ENCODE assay signal across 1 cellular context in the genomic region with DNA sequence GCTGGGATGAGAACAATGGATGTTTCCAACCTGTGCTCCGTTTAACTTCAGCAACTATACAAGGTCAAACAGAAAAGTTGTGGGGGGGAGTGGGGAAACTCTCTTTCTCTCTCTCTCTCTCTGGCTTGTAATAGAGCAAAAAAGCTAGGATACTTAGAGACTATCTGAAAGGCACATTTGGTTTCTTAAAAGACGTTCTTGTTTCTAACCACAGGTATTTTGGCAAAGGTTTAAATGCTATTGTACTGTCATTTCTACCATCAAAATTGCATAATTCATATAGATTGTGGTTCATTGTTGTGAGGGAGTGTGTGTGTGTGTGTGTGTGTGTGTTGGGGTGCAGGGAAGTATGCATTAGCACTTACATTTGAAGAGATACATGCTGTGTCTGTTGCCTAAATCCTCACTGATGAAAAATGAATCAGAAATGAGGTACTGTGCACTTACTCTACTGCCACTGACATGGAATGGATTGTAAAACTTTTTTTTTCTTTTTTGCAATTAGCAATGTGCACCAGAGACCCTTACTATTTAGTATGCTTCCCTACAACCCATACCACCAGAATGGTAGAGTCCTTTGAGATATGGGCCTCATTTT.
TF ChIP-seq lines count a peak whose summit lies in the region.

No MANE protein-coding gene starts in this region.

TF ChIP-seq in WTC11, 78 proteins besides CTCF, POLR2A, EP300 and RAD21:
- TF ChIP-seq SOX15 (CRISPR knock-in tag; IDR thresholded peaks at IDR 0.05) = no peak
- no peak for TF ChIP-seq MXD4 (CRISPR knock-in tag; IDR thresholded peaks at IDR 0.05; ENCODE audit: borderline replicate concordance)
- TF ChIP-seq, protein P1, sequence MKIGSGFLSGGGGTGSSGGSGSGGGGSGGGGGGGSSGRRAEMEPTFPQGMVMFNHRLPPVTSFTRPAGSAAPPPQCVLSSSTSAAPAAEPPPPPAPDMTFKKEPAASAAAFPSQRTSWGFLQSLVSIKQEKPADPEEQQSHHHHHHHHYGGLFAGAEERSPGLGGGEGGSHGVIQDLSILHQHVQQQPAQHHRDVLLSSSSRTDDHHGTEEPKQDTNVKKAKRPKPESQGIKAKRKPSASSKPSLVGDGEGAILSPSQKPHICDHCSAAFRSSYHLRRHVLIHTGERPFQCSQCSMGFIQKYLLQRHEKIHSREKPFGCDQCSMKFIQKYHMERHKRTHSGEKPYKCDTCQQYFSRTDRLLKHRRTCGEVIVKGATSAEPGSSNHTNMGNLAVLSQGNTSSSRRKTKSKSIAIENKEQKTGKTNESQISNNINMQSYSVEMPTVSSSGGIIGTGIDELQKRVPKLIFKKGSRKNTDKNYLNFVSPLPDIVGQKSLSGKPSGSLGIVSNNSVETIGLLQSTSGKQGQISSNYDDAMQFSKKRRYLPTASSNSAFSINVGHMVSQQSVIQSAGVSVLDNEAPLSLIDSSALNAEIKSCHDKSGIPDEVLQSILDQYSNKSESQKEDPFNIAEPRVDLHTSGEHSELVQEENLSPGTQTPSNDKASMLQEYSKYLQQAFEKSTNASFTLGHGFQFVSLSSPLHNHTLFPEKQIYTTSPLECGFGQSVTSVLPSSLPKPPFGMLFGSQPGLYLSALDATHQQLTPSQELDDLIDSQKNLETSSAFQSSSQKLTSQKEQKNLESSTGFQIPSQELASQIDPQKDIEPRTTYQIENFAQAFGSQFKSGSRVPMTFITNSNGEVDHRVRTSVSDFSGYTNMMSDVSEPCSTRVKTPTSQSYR (CRISPR knock-in tag; IDR thresholded peaks at IDR 0.05) = no peak
- TF ChIP-seq, protein P2, sequence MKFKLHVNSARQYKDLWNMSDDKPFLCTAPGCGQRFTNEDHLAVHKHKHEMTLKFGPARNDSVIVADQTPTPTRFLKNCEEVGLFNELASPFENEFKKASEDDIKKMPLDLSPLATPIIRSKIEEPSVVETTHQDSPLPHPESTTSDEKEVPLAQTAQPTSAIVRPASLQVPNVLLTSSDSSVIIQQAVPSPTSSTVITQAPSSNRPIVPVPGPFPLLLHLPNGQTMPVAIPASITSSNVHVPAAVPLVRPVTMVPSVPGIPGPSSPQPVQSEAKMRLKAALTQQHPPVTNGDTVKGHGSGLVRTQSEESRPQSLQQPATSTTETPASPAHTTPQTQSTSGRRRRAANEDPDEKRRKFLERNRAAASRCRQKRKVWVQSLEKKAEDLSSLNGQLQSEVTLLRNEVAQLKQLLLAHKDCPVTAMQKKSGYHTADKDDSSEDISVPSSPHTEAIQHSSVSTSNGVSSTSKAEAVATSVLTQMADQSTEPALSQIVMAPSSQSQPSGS (CRISPR knock-in tag; IDR thresholded peaks at IDR 0.05; ENCODE audit: borderline replicate concordance, low read depth) = no peak
- TF ChIP-seq, protein P3, sequence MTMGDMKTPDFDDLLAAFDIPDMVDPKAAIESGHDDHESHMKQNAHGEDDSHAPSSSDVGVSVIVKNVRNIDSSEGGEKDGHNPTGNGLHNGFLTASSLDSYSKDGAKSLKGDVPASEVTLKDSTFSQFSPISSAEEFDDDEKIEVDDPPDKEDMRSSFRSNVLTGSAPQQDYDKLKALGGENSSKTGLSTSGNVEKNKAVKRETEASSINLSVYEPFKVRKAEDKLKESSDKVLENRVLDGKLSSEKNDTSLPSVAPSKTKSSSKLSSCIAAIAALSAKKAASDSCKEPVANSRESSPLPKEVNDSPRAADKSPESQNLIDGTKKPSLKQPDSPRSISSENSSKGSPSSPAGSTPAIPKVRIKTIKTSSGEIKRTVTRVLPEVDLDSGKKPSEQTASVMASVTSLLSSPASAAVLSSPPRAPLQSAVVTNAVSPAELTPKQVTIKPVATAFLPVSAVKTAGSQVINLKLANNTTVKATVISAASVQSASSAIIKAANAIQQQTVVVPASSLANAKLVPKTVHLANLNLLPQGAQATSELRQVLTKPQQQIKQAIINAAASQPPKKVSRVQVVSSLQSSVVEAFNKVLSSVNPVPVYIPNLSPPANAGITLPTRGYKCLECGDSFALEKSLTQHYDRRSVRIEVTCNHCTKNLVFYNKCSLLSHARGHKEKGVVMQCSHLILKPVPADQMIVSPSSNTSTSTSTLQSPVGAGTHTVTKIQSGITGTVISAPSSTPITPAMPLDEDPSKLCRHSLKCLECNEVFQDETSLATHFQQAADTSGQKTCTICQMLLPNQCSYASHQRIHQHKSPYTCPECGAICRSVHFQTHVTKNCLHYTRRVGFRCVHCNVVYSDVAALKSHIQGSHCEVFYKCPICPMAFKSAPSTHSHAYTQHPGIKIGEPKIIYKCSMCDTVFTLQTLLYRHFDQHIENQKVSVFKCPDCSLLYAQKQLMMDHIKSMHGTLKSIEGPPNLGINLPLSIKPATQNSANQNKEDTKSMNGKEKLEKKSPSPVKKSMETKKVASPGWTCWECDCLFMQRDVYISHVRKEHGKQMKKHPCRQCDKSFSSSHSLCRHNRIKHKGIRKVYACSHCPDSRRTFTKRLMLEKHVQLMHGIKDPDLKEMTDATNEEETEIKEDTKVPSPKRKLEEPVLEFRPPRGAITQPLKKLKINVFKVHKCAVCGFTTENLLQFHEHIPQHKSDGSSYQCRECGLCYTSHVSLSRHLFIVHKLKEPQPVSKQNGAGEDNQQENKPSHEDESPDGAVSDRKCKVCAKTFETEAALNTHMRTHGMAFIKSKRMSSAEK (CRISPR knock-in tag; IDR thresholded peaks at IDR 0.05; ENCODE audit: borderline replicate concordance) = no peak
- no peak for TF ChIP-seq TEAD4 (CRISPR knock-in tag; IDR thresholded peaks at IDR 0.05)
TF ChIP-seq in WTC11: peak in this region for 0.
